In the genomic region with DNA sequence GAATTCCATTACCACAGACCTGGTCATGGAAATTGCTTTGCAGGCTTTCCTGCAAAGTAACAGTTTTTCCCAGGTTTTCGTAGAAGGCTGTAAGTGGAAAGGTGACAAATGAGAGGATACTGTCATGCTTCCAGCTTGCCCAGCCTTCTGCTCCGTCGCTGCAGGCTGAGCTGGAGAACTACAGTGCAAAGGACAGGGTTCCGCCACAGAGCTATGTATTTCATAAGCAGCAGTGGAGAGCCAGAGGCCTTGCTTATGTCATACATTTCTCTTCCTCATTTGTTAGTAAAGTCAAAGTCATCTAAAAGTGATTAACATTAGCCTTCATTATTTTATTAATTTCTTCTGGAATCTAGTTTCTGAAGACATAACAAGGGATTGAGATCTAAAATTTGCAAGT, we compare ENCODE assay signal across 12 cellular contexts.
DNase-seq lines count a peak whose midpoint lies in the region; ATAC-seq and TF ChIP-seq lines count a peak whose summit lies in the region.
"Had no signal": no experiment of that assay in that cellular context is flagged by ENCODE, and none has a peak within 500 bp of the region (broad histone marks: within the 10 kb centered on the region; RNA-seq: fewer than 3 reads in every experiment).

No MANE protein-coding gene starts in this region.

- no peak overlapping the region for H2AFZ ChIP-seq in neuronal stem cell (ENCODE audit: low read length)

- ATAC-seq in stimulated activated effector memory CD8-positive, alpha-beta T cell treated with anti-CD3 and anti-CD28 coated beads, Interleukin-12 subunit alpha, Interleukin-12 subunit beta, amount 100 ng/mL, for 72 hours: no peak
- ATAC-seq: HCT116, K562 had no signal

- no peak for TF ChIP-seq POLR2A in esophagus squamous epithelium (IDR thresholded peaks at IDR 0.05)

- no peak overlapping the region for H3K9ac ChIP-seq in neuronal stem cell (ENCODE audit: low read depth, low read length, poor library complexity)

- peak overlapping the region in 2 of 4 donors; percentile 29 to 71 for H3K27ac ChIP-seq in esophagus squamous epithelium
- no peak overlapping the region for H3K27ac ChIP-seq in neuronal stem cell (replicated peaks; ENCODE audit: low read length)

- H3K4me3 Mint-ChIP-seq in immature natural killer cell: no peak overlapping the region
- no peak overlapping the region for H3K4me3 Mint-ChIP-seq in stimulated activated effector memory CD8-positive, alpha-beta T cell treated with anti-CD3 and anti-CD28 coated beads, Interleukin-12 subunit alpha, Interleukin-12 subunit beta, amount 100 ng/mL, for 72 hours

- H3K23ac ChIP-seq in neuronal stem cell (ENCODE audit: low read depth, low read length, poor library complexity): no peak overlapping the region

- H3K27ac Mint-ChIP-seq in immature natural killer cell: peak overlapping the region in 4 of 6 donors; percentile 4 to 79 (median 42)
- H3K27ac Mint-ChIP-seq in stimulated activated effector memory CD8-positive, alpha-beta T cell treated with anti-CD3 and anti-CD28 coated beads, Interleukin-12 subunit alpha, Interleukin-12 subunit beta, amount 100 ng/mL, for 72 hours: peak overlapping the region; percentile 71

- intact Hi-C loops in esophagus squamous epithelium (cut with DNase I): no loop called here

- no peak overlapping the region for H3K4me3 ChIP-seq in esophagus squamous epithelium
- no peak overlapping the region for H3K4me3 ChIP-seq in neuronal stem cell (ENCODE audit: low read length in 2 of 2)
- H3K4me3 ChIP-seq: K562 had no signal

- no peak overlapping the region for H2BK5ac ChIP-seq in neuronal stem cell (ENCODE audit: low read length)

- peaks cover 0 to 27% (median 5%) of the 10 kb centered on the region in 3 donors for H3K27me3 Mint-ChIP-seq in immature natural killer cell (ENCODE audit: low read depth in 3 of 3)

- H3K4me1 Mint-ChIP-seq in immature natural killer cell: peaks cover 69 to 96% of the 10 kb centered on the region in 2 donors
- peaks cover 72% of the 10 kb centered on the region for H3K4me1 Mint-ChIP-seq in stimulated activated effector memory CD8-positive, alpha-beta T cell treated with anti-CD3 and anti-CD28 coated beads, Interleukin-12 subunit alpha, Interleukin-12 subunit beta, amount 100 ng/mL, for 72 hours

- no peak overlapping the region for H3K14ac ChIP-seq in neuronal stem cell (ENCODE audit: low read length)

- H2BK120ac ChIP-seq in neuronal stem cell (ENCODE audit: low read depth, low read length): no peak overlapping the region

- no peak overlapping the region for H2AK5ac ChIP-seq in neuronal stem cell (ENCODE audit: low read depth, low read length)

- H4K91ac ChIP-seq in neuronal stem cell (ENCODE audit: low read depth, low read length, poor library complexity): no peak overlapping the region

- H3K4ac ChIP-seq in neuronal stem cell (ENCODE audit: low read length): no peak overlapping the region

- H3K79me1 ChIP-seq in neuronal stem cell (ENCODE audit: low read depth, low read length): peaks cover 2% of the 10 kb centered on the region

- no peak overlapping the region for H2BK12ac ChIP-seq in neuronal stem cell (ENCODE audit: low read length)

- no peak for TF ChIP-seq CTCF in esophagus squamous epithelium (IDR thresholded peaks at IDR 0.05)

- no peak overlapping the region for H3K4me2 ChIP-seq in neuronal stem cell (ENCODE audit: insufficient read depth, low read length, poor library complexity, severe bottlenecking)

- H2BK15ac ChIP-seq in neuronal stem cell (ENCODE audit: low read length): no peak overlapping the region

- no peaks in the 10 kb centered on the region for H3K9me3 ChIP-seq in esophagus squamous epithelium
- H3K9me3 ChIP-seq in neuronal stem cell (replicated peaks in 1 of 2; ENCODE audit: control insufficient read depth in 2 of 2, insufficient read depth in 1 of 2, low read depth in 1 of 2, low read length in 2 of 2): no peaks in the 10 kb centered on the region

- no peaks in the 10 kb centered on the region for H3K9me3 Mint-ChIP-seq in immature natural killer cell
- no peaks in the 10 kb centered on the region for H3K9me3 Mint-ChIP-seq in stimulated activated effector memory CD8-positive, alpha-beta T cell treated with anti-CD3 and anti-CD28 coated beads, Interleukin-12 subunit alpha, Interleukin-12 subunit beta, amount 100 ng/mL, for 72 hours

- no peaks in the 10 kb centered on the region for H3K27me3 ChIP-seq in esophagus squamous epithelium
- H3K27me3 ChIP-seq in neuronal stem cell (ENCODE audit: control insufficient read depth in 3 of 3, insufficient read depth in 3 of 3, low read depth in 1 of 3, low read length in 3 of 3): no peaks in the 10 kb centered on the region

- peaks cover 0 to 41% (median 0%) of the 10 kb centered on the region in 3 donors for H3K36me3 ChIP-seq in esophagus squamous epithelium
- peaks cover 0 to 7% of the 10 kb centered on the region in 2 donors for H3K36me3 ChIP-seq in neuronal stem cell (replicated peaks in 1 of 2; ENCODE audit: control insufficient read depth in 2 of 2, insufficient read depth in 2 of 2, low read length in 2 of 2)

- DNase-seq in NCI-H1694 (lab: John Stamatoyannopoulos, UW) (peak; percentile 18), SKM-1 (lab: John Stamatoyannopoulos, UW; ENCODE audit: unreplicated experiment) (peak; percentile 60), immature natural killer cell (no peak), T1000 (lab: John Stamatoyannopoulos, UW) (no peak), esophagus squamous epithelium (lab: John Stamatoyannopoulos, UW) (no peak), neuronal stem cell (ENCODE audit: low spot score) (no peak)
- no peak for DNase-seq in stimulated activated effector memory CD8-positive, alpha-beta T cell treated with anti-CD3 and anti-CD28 coated beads, Interleukin-12 subunit alpha, Interleukin-12 subunit beta, amount 100 ng/mL, for 72 hours (ENCODE audit: low spot score in 2 of 2)
- DNase-seq: activated gamma-delta T cell treated with Interleukin-2 at 50 U/mL for 16 hours; caudate nucleus; stimulated activated naive CD4-positive, alpha-beta T cell had no signal

- WGBS in esophagus squamous epithelium, 2 donors: 63 to 67% methylated on average over 4 of the region's 4 CpGs
- WGBS in neuronal stem cell (ENCODE audit: extremely low coverage in 2 of 2, insufficient read length in 2 of 2, insufficient replicate concordance in 1 of 2), 2 donors: no CpG with 5 or more reads among the region's 4 CpGs

- no peak overlapping the region for H3K18ac ChIP-seq in neuronal stem cell (ENCODE audit: low read length)

- H4K8ac ChIP-seq in neuronal stem cell (ENCODE audit: low read depth, low read length): no peak overlapping the region

- H3K4me1 ChIP-seq in esophagus squamous epithelium (peaks cover 16 to 82% (median 53%) of the 10 kb centered on the region in 3 donors), neuronal stem cell (ENCODE audit: control insufficient read depth in 2 of 2, insufficient read depth in 1 of 2, low read depth in 1 of 2, low read length in 2 of 2) (peaks cover 0 to 4% of the 10 kb centered on the region in 2 donors)

- peaks cover 0 to 5% (median 3%) of the 10 kb centered on the region in 3 donors for H3K36me3 Mint-ChIP-seq in immature natural killer cell
- peaks cover 95% of the 10 kb centered on the region for H3K36me3 Mint-ChIP-seq in stimulated activated effector memory CD8-positive, alpha-beta T cell treated with anti-CD3 and anti-CD28 coated beads, Interleukin-12 subunit alpha, Interleukin-12 subunit beta, amount 100 ng/mL, for 72 hours

Comparison
In these comparisons a context has a peak if more than half of its experiments do, and no peak if none do; other contexts are left out.
1. DNase-seq: peak in NCI-H1694 (single experiment) and SKM-1 (single experiment); none in immature natural killer cell (0 of 3), stimulated activated effector memory CD8-positive, alpha-beta T cell treated with anti-CD3 and anti-CD28 coated beads, Interleukin-12 subunit alpha, Interleukin-12 subunit beta, amount 100 ng/mL, for 72 hours (0 of 2), T1000 (single experiment), esophagus squamous epithelium (single experiment) and neuronal stem cell (single experiment).